In the genomic region with DNA sequence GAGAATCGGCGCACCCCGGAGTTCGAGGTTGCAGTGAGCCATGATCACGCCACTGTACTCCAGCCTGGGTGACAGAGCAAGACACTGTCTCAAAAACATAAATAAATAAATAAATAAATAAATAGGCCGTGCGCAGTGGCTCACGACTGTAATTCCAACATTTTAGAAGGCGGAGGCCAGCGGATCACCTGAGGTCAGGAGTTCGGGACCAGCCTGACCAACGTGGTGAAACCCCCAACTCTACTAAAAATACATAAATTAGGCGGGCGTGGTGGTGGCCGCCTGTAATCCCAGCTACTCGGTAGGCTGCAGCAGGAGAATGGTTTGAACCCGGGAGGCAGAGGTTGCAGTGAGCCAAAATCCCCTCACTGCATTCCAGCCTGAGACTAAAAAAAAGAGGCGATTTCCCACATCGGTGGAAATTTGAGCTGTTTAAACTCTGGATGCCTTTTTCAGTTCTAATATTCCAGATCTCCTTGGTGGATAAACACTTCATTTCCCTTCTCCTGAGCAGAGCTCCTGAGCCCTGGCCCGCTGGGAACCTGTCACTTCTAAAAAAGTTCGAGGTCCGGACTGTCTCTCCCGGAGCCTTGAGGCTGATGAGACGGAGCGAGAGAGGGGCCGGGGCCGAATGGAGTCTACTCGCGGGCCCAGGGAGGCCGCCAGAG, we compare ENCODE assay signal across 2 cellular contexts.
A peak's percentile ranks its signal among the peaks of the same experiment; 100 is the strongest.
TF ChIP-seq lines count a peak whose summit lies in the region.

No MANE protein-coding gene starts in this region.

TF ChIP-seq in HEK293T, 16 proteins besides CTCF, POLR2A, EP300 and RAD21:
- TF ChIP-seq HDGF (IDR thresholded peaks at IDR 0.05; ENCODE audit: borderline replicate concordance), result no peak
- TF ChIP-seq NFRKB (IDR thresholded peaks at IDR 0.05), result no peak
TF ChIP-seq in HEK293T: peak in this region for 0.

TF ChIP-seq in K562, 482 proteins besides CTCF, POLR2A, EP300 and RAD21:
- TF ChIP-seq RBM17 (IDR thresholded peaks at IDR 0.05; ENCODE audit: borderline replicate concordance, low read depth, low read length) (no peak), ATF1 (CRISPR knock-in tag; IDR thresholded peaks at IDR 0.05) (no peak), ATF1 (tag; IDR thresholded peaks at IDR 0.05) (no peak), ZNF76 (CRISPR knock-in tag; IDR thresholded peaks at IDR 0.05; ENCODE audit: borderline replicate concordance) (no peak), SMC3 (conservative IDR thresholded peaks at IDR 0.05; ENCODE audit: insufficient read depth, low read depth, low read length) (peak; percentile 69), ZFPM2 (CRISPR knock-in tag; IDR thresholded peaks at IDR 0.05) (no peak), YY1 (IDR thresholded peaks at IDR 0.05; ENCODE audit: borderline replicate concordance in 1 of 3, control insufficient read depth in 1 of 3, extremely low read depth in 1 of 3, insufficient read depth in 3 of 3, insufficient read length in 1 of 3, insufficient replicate concordance in 2 of 3, low read depth in 1 of 3, low read length in 2 of 3) (peak in 1 of 3 experiments; percentile 57), FOXP1 (CRISPR knock-in tag; IDR thresholded peaks at IDR 0.05) (no peak), CBX5 (IDR thresholded peaks at IDR 0.05; ENCODE audit: borderline replicate concordance, low read depth) (no peak), ZNF75A (CRISPR knock-in tag; IDR thresholded peaks at IDR 0.05) (no peak), ZNF146 (CRISPR knock-in tag; IDR thresholded peaks at IDR 0.05; ENCODE audit: unreplicated experiment) (no peak), ILF3 (IDR thresholded peaks at IDR 0.05; ENCODE audit: borderline replicate concordance) (no peak)
- TF ChIP-seq, protein P1, sequence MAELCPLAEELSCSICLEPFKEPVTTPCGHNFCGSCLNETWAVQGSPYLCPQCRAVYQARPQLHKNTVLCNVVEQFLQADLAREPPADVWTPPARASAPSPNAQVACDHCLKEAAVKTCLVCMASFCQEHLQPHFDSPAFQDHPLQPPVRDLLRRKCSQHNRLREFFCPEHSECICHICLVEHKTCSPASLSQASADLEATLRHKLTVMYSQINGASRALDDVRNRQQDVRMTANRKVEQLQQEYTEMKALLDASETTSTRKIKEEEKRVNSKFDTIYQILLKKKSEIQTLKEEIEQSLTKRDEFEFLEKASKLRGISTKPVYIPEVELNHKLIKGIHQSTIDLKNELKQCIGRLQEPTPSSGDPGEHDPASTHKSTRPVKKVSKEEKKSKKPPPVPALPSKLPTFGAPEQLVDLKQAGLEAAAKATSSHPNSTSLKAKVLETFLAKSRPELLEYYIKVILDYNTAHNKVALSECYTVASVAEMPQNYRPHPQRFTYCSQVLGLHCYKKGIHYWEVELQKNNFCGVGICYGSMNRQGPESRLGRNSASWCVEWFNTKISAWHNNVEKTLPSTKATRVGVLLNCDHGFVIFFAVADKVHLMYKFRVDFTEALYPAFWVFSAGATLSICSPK (IDR thresholded peaks at IDR 0.05; ENCODE audit: borderline replicate concordance), result no peak
- TF ChIP-seq, protein P2, sequence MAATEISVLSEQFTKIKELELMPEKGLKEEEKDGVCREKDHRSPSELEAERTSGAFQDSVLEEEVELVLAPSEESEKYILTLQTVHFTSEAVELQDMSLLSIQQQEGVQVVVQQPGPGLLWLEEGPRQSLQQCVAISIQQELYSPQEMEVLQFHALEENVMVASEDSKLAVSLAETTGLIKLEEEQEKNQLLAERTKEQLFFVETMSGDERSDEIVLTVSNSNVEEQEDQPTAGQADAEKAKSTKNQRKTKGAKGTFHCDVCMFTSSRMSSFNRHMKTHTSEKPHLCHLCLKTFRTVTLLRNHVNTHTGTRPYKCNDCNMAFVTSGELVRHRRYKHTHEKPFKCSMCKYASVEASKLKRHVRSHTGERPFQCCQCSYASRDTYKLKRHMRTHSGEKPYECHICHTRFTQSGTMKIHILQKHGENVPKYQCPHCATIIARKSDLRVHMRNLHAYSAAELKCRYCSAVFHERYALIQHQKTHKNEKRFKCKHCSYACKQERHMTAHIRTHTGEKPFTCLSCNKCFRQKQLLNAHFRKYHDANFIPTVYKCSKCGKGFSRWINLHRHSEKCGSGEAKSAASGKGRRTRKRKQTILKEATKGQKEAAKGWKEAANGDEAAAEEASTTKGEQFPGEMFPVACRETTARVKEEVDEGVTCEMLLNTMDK (IDR thresholded peaks at IDR 0.05; ENCODE audit: borderline replicate concordance, insufficient read depth, low read depth, low read length, poor library complexity, severe bottlenecking), result peak; percentile 73
- TF ChIP-seq, protein P3, sequence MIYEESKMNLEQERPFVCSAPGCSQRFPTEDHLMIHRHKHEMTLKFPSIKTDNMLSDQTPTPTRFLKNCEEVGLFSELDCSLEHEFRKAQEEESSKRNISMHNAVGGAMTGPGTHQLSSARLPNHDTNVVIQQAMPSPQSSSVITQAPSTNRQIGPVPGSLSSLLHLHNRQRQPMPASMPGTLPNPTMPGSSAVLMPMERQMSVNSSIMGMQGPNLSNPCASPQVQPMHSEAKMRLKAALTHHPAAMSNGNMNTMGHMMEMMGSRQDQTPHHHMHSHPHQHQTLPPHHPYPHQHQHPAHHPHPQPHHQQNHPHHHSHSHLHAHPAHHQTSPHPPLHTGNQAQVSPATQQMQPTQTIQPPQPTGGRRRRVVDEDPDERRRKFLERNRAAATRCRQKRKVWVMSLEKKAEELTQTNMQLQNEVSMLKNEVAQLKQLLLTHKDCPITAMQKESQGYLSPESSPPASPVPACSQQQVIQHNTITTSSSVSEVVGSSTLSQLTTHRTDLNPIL (CRISPR knock-in tag; IDR thresholded peaks at IDR 0.05), result no peak
- TF ChIP-seq, protein P4, sequence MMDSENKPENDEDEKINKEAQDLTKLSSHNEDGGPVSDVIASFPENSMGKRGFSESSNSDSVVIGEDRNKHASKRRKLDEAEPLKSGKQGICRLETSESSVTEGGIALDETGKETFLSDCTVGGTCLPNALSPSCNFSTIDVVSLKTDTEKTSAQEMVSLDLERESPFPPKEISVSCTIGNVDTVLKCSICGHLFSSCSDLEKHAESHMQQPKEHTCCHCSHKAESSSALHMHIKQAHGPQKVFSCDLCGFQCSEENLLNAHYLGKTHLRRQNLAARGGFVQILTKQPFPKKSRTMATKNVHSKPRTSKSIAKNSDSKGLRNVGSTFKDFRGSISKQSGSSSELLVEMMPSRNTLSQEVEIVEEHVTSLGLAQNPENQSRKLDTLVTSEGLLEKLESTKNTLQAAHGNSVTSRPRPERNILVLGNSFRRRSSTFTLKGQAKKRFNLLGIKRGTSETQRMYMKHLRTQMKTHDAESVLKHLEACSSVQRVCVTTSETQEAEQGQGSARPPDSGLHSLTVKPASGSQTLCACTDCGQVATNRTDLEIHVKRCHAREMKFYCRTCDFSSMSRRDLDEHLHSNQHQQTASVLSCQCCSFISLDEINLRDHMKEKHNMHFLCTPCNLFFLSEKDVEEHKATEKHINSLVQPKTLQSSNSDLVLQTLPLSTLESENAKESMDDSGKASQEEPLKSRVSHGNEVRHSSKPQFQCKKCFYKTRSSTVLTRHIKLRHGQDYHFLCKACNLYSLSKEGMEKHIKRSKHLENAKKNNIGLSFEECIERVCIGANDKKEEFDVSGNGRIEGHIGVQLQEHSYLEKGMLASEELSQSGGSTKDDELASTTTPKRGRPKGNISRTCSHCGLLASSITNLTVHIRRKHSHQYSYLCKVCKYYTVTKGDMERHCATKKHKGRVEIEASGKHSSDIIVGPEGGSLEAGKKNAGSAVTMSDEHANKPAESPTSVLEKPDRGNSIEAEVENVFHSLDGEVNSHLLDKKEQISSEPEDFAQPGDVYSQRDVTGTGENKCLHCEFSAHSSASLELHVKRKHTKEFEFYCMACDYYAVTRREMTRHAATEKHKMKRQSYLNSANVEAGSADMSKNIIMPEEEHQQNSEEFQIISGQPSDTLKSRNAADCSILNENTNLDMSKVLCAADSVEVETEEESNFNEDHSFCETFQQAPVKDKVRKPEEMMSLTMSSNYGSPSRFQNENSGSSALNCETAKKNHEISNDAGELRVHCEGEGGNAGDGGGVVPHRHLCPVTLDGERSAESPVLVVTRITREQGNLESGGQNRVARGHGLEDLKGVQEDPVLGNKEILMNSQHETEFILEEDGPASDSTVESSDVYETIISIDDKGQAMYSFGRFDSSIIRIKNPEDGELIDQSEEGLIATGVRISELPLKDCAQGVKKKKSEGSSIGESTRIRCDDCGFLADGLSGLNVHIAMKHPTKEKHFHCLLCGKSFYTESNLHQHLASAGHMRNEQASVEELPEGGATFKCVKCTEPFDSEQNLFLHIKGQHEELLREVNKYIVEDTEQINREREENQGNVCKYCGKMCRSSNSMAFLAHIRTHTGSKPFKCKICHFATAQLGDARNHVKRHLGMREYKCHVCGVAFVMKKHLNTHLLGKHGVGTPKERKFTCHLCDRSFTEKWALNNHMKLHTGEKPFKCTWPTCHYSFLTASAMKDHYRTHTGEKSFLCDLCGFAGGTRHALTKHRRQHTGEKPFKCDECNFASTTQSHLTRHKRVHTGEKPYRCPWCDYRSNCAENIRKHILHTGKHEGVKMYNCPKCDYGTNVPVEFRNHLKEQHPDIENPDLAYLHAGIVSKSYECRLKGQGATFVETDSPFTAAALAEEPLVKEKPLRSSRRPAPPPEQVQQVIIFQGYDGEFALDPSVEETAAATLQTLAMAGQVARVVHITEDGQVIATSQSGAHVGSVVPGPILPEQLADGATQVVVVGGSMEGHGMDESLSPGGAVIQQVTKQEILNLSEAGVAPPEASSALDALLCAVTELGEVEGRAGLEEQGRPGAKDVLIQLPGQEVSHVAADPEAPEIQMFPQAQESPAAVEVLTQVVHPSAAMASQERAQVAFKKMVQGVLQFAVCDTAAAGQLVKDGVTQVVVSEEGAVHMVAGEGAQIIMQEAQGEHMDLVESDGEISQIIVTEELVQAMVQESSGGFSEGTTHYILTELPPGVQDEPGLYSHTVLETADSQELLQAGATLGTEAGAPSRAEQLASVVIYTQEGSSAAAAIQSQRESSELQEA (IDR thresholded peaks at IDR 0.05; ENCODE audit: low read depth), result peak; percentile 51; the same call in 1 of the 2 replicates
- TF ChIP-seq, protein P5, sequence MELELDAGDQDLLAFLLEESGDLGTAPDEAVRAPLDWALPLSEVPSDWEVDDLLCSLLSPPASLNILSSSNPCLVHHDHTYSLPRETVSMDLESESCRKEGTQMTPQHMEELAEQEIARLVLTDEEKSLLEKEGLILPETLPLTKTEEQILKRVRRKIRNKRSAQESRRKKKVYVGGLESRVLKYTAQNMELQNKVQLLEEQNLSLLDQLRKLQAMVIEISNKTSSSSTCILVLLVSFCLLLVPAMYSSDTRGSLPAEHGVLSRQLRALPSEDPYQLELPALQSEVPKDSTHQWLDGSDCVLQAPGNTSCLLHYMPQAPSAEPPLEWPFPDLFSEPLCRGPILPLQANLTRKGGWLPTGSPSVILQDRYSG (tag; conservative IDR thresholded peaks at IDR 0.05; ENCODE audit: low read depth), result no peak
- TF ChIP-seq, protein P6, sequence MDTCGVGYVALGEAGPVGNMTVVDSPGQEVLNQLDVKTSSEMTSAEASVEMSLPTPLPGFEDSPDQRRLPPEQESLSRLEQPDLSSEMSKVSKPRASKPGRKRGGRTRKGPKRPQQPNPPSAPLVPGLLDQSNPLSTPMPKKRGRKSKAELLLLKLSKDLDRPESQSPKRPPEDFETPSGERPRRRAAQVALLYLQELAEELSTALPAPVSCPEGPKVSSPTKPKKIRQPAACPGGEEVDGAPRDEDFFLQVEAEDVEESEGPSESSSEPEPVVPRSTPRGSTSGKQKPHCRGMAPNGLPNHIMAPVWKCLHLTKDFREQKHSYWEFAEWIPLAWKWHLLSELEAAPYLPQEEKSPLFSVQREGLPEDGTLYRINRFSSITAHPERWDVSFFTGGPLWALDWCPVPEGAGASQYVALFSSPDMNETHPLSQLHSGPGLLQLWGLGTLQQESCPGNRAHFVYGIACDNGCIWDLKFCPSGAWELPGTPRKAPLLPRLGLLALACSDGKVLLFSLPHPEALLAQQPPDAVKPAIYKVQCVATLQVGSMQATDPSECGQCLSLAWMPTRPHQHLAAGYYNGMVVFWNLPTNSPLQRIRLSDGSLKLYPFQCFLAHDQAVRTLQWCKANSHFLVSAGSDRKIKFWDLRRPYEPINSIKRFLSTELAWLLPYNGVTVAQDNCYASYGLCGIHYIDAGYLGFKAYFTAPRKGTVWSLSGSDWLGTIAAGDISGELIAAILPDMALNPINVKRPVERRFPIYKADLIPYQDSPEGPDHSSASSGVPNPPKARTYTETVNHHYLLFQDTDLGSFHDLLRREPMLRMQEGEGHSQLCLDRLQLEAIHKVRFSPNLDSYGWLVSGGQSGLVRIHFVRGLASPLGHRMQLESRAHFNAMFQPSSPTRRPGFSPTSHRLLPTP (IDR thresholded peaks at IDR 0.05; ENCODE audit: borderline replicate concordance, extremely low read depth, insufficient read length), result no peak
